10 cellular contexts compared by ENCODE assay signal in the genomic region with DNA sequence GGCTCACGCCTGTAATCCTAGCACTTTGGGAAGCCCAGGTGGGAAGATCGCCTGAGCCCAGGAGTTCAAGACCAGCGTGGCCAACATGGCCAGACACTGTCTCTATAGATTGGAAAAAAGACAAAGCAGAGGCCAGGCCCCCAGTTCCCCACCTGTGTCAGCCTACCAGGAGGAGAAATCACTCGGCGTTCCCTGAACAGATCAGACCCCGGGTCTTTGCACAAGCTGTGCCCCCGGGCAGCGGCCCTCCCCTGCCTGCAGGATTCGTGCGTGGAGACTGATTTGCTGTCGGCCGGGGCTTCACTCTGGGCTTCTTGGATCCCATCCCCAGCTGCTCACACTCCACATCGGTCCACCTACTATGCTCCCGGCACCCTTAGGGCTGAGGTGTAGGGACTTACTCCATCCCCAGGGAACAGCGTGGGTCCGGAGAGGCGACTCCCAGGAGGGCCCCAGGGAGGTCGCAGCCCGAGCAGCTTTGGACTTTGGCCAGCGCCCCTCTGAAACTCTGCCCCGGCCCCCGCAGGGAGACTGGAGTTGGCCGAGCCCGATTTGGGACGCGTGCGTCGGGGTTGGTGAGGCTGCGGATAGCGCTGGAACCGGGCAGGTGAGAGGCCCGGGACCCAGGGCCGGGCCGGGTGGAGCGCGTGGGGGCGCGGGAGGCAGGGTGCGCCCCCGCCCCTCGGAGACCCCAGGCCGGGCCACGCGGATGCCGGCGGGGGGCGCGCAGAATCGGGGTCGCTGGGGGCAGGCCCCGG. TPM values are rescaled to one million over a fixed set of nuclear protein-coding genes. Genes with fewer than 3 reads are reported as not detected.
A peak's percentile ranks its signal among the peaks of the same experiment; 100 is the strongest.
DNase-seq lines count a peak whose midpoint lies in the region; ATAC-seq and TF ChIP-seq lines count a peak whose summit lies in the region.
"Had no signal": no experiment of that assay in that cellular context is flagged by ENCODE, and none has a peak within 500 bp of the region (broad histone marks: within the 10 kb centered on the region; RNA-seq: fewer than 3 reads in every experiment).

No MANE protein-coding gene starts in this region.

- H3K9me3 Mint-ChIP-seq in osteocyte (ENCODE audit: unreplicated experiment), result no peaks in the 10 kb centered on the region

- no peak for DNase-seq in SK-N-SH
- no peak for DNase-seq in osteocyte (ENCODE audit: extremely low spot score, unreplicated experiment)
- DNase-seq in DMS153 treated with DMSO at 0.1 percent for 48 hours (lab: John Stamatoyannopoulos, UW; ENCODE audit: unreplicated experiment), result no peak
- DNase-seq: activated CD4-positive, CD25-positive, alpha-beta regulatory T cell; foreskin melanocyte; NCI-H1436 treated with DMSO at 0.1 percent for 48 hours had no signal

- peak overlapping the region; percentile 62 for H3K4me3 Mint-ChIP-seq in osteocyte (ENCODE audit: unreplicated experiment)

- no peaks in the 10 kb centered on the region for H3K27me3 ChIP-seq in SK-N-SH (ENCODE audit: insufficient read depth)
- H3K27me3 ChIP-seq in duodenal mucosa (ENCODE audit: control insufficient read depth in 1 of 2, insufficient read depth in 2 of 2, low read length in 2 of 2), result peaks cover 3 to 18% of the 10 kb centered on the region in 2 donors

- TF ChIP-seq CTCF in SK-N-SH (IDR thresholded peaks at IDR 0.05) (peak; percentile 7; the same call in 1 of the 2 replicates), osteocyte (IDR thresholded peaks at IDR 0.05) (no peak)

- WGBS in SK-N-SH (ENCODE audit: low lambda C conversion rate), result 87% methylated on average over 8 of the region's 51 CpGs

- POLR2A ChIA-PET in SK-N-SH (lab: Yijun Ruan, JAX), result interaction anchor here (2.3 kb wide), 1 partner anchor 16 kb away, joined by 9 read pairs; a partner anchor contains a TSS

- H3F3A ChIP-seq in SK-N-SH (replicated peaks; ENCODE audit: insufficient read depth), result peaks cover 18% of the 10 kb centered on the region

- H2AFZ ChIP-seq in SK-N-SH (ENCODE audit: low read depth), result no peak overlapping the region

- peaks cover 10% of the 10 kb centered on the region for H3K4me1 Mint-ChIP-seq in osteocyte (ENCODE audit: unreplicated experiment)

- H4K20me1 ChIP-seq in SK-N-SH (ENCODE audit: insufficient read depth), result peaks cover 2% of the 10 kb centered on the region

- CTCF ChIA-PET in SK-N-SH (lab: Yijun Ruan, JAX), result interaction anchor here (0.6 to 3.2 kb wide), 9 partner anchors 13 to 160 kb away, joined by 3 to 17 read pairs (median 4); a partner anchor contains a TSS

- no peak overlapping the region for H3K4me2 ChIP-seq in SK-N-SH

- H3K9me2 ChIP-seq in SK-N-SH, result no peaks in the 10 kb centered on the region

- H3K9ac ChIP-seq in SK-N-SH, result no peak overlapping the region
- peak overlapping the region; percentile 60 to 67 for H3K9ac ChIP-seq in duodenal mucosa (ENCODE audit: low read depth in 1 of 2, low read length in 2 of 2)

- no peaks in the 10 kb centered on the region for H3K36me3 Mint-ChIP-seq in osteocyte (ENCODE audit: unreplicated experiment)

- no peaks in the 10 kb centered on the region for H3K9me3 ChIP-seq in SK-N-SH
- H3K9me3 ChIP-seq in duodenal mucosa (ENCODE audit: control insufficient read depth in 1 of 2, low read length in 2 of 2), result no peaks in the 10 kb centered on the region

- ATAC-seq in SK-N-SH treated with all-trans-retinoic acid at 6 μM for 48 hours (no peak), GM21619 (IDR thresholded peaks at IDR 0.05; ENCODE audit: unreplicated experiment) (no peak)

- no peak overlapping the region for H3K27ac ChIP-seq in SK-N-SH (ENCODE audit: low read depth in 2 of 2, low read length in 1 of 2)
- peak overlapping the region; percentile 92 for H3K27ac ChIP-seq in duodenal mucosa (ENCODE audit: low read depth, low read length)

- no peaks in the 10 kb centered on the region for H3K79me2 ChIP-seq in SK-N-SH (ENCODE audit: insufficient read depth)

- peak overlapping the region in 1 of 2 experiments; percentile 57; a peak in 2 of 4 replicates for H3K4me3 ChIP-seq in SK-N-SH (ENCODE audit: low read depth in 2 of 2, low read length in 1 of 2)
- no peak overlapping the region for H3K4me3 ChIP-seq in duodenal mucosa (ENCODE audit: low read depth in 1 of 2, low read length in 2 of 2)

- H3K36me3 ChIP-seq in SK-N-SH (replicated peaks in 1 of 2; ENCODE audit: control insufficient read depth in 1 of 2, insufficient read depth in 2 of 2, low read length in 1 of 2) (peaks cover 0 to 1% of the 10 kb centered on the region in 2 experiments), duodenal mucosa (ENCODE audit: control insufficient read depth in 1 of 2, insufficient read depth in 2 of 2, low read length in 2 of 2) (no peaks in the 10 kb centered on the region)

- no peak for TF ChIP-seq RAD21 in SK-N-SH (IDR thresholded peaks at IDR 0.05; ENCODE audit: low read length)

- H3K27ac Mint-ChIP-seq in osteocyte (ENCODE audit: unreplicated experiment), result no peak overlapping the region

- TF ChIP-seq EP300 in SK-N-SH (IDR thresholded peaks at IDR 0.05; ENCODE audit: borderline replicate concordance in 1 of 2, low read depth in 1 of 2, low read length in 1 of 2), result no peak

- H3K4me1 ChIP-seq in SK-N-SH (ENCODE audit: control insufficient read depth in 1 of 2, insufficient read depth in 2 of 2, low read depth in 1 of 2, low read length in 1 of 2), result peaks cover 0 to 8% of the 10 kb centered on the region in 2 experiments; a peak in 1 of 4 replicates
- peaks cover 27 to 28% of the 10 kb centered on the region in 2 donors for H3K4me1 ChIP-seq in duodenal mucosa (ENCODE audit: control insufficient read depth in 1 of 2, insufficient read depth in 2 of 2, low read length in 2 of 2)

- H3K27me3 Mint-ChIP-seq in osteocyte (ENCODE audit: unreplicated experiment), result peaks cover 11% of the 10 kb centered on the region

TF ChIP-seq in SK-N-SH, 30 proteins besides CTCF, POLR2A, EP300 and RAD21 (continues in another document):
- TF ChIP-seq TCF12 (IDR thresholded peaks at IDR 0.05) (no peak), FOXJ3 (CRISPR knock-in tag; IDR thresholded peaks at IDR 0.05) (no peak), MXI1 (IDR thresholded peaks at IDR 0.05; ENCODE audit: low read depth, low read length) (no peak), ELF1 (IDR thresholded peaks at IDR 0.05) (no peak), FOSL2 (IDR thresholded peaks at IDR 0.05; ENCODE audit: borderline replicate concordance, low read depth) (no peak), NFIC (IDR thresholded peaks at IDR 0.05; ENCODE audit: borderline replicate concordance) (no peak), NRF1 (IDR thresholded peaks at IDR 0.05; ENCODE audit: low read depth, low read length) (no peak), GABPA (IDR thresholded peaks at IDR 0.05; ENCODE audit: low read depth) (no peak)
- TF ChIP-seq, protein P1, sequence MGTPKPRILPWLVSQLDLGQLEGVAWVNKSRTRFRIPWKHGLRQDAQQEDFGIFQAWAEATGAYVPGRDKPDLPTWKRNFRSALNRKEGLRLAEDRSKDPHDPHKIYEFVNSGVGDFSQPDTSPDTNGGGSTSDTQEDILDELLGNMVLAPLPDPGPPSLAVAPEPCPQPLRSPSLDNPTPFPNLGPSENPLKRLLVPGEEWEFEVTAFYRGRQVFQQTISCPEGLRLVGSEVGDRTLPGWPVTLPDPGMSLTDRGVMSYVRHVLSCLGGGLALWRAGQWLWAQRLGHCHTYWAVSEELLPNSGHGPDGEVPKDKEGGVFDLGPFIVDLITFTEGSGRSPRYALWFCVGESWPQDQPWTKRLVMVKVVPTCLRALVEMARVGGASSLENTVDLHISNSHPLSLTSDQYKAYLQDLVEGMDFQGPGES (IDR thresholded peaks at IDR 0.05; ENCODE audit: low read depth, low read length), result no peak

TF ChIP-seq in SK-N-SH treated with all-trans-retinoic acid at 6 μM for 48 hours, 23 proteins besides CTCF, POLR2A, EP300 and RAD21:
- TF ChIP-seq, protein P2, sequence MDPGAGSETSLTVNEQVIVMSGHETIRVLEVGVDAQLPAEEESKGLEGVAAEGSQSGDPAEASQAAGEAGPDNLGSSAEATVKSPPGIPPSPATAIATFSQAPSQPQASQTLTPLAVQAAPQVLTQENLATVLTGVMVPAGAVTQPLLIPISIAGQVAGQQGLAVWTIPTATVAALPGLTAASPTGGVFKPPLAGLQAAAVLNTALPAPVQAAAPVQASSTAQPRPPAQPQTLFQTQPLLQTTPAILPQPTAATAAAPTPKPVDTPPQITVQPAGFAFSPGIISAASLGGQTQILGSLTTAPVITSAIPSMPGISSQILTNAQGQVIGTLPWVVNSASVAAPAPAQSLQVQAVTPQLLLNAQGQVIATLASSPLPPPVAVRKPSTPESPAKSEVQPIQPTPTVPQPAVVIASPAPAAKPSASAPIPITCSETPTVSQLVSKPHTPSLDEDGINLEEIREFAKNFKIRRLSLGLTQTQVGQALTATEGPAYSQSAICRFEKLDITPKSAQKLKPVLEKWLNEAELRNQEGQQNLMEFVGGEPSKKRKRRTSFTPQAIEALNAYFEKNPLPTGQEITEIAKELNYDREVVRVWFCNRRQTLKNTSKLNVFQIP (CRISPR knock-in tag; IDR thresholded peaks at IDR 0.05; ENCODE audit: borderline replicate concordance, low read depth), result no peak
- no peak for TF ChIP-seq OSR1 (CRISPR knock-in tag; IDR thresholded peaks at IDR 0.05)
- no peak for TF ChIP-seq ZNF70 (CRISPR knock-in tag; IDR thresholded peaks at IDR 0.05)
TF ChIP-seq in SK-N-SH treated with all-trans-retinoic acid at 6 μM for 48 hours: peak in this region for 0.

RNA-seq across cellular contexts. Expression of a gene that starts 0.5 kb away (rescaled TPM):
- 0.67 and 1.1 TPM in 2 replicates for polyA plus RNA-seq in SK-N-SH (2012; rRNA removed)
- polyA plus RNA-seq in SK-N-SH (2012; cell fraction: cytosol; rRNA removed), result 0.39 and 0.63 TPM in 2 replicates
- 0.33 and 0.44 TPM in 2 replicates for polyA plus RNA-seq in SK-N-SH (2012; cell fraction: nucleus; rRNA removed)
- 3.8 and 4.2 TPM in 2 replicates for total RNA-seq in osteocyte
- total RNA-seq: OCI-LY7 had no signal

RNA-seq across cellular contexts. Expression of a gene that starts 9.8 kb away (rescaled TPM):
- polyA plus RNA-seq in SK-N-SH (2012; rRNA removed), result 53.5 and 78.0 TPM in 2 replicates
- 35.5 and 51.2 TPM in 2 replicates for polyA plus RNA-seq in SK-N-SH (2012; cell fraction: cytosol; rRNA removed)
- polyA plus RNA-seq in SK-N-SH (2012; cell fraction: nucleus; rRNA removed), result 76.2 and 162 TPM in 2 replicates
- 35.3 and 35.8 TPM in 2 replicates for total RNA-seq in osteocyte

RNA-seq across cellular contexts. Expression of a gene that starts 16.0 kb away (rescaled TPM):
- polyA plus RNA-seq in SK-N-SH (2012; rRNA removed), result 762 and 857 TPM in 2 replicates
- 628 and 677 TPM in 2 replicates for polyA plus RNA-seq in SK-N-SH (2012; cell fraction: cytosol; rRNA removed)
- 2,521 and 3,638 TPM in 2 replicates for polyA plus RNA-seq in SK-N-SH (2012; cell fraction: nucleus; rRNA removed)
- total RNA-seq in osteocyte, result 401 and 408 TPM in 2 replicates

RNA-seq across cellular contexts. Expression of a gene that starts 36.8 kb away (rescaled TPM):
- 8.2 and 13.9 TPM in 2 replicates for polyA plus RNA-seq in SK-N-SH (2012; rRNA removed)
- 6.8 and 9.9 TPM in 2 replicates for polyA plus RNA-seq in SK-N-SH (2012; cell fraction: cytosol; rRNA removed)
- polyA plus RNA-seq in SK-N-SH (2012; cell fraction: nucleus; rRNA removed), result 53.9 and 79.1 TPM in 2 replicates
- 98.1 and 103 TPM in 2 replicates for total RNA-seq in osteocyte

RNA-seq across cellular contexts. Expression of a gene that starts 43.6 kb away (rescaled TPM):
- polyA plus RNA-seq in SK-N-SH (2012; rRNA removed), result 133 and 226 TPM in 2 replicates
- polyA plus RNA-seq in SK-N-SH (2012; cell fraction: cytosol; rRNA removed), result 114 and 155 TPM in 2 replicates
- polyA plus RNA-seq in SK-N-SH (2012; cell fraction: nucleus; rRNA removed), result 81.6 and 162 TPM in 2 replicates
- 167 and 172 TPM in 2 replicates for total RNA-seq in osteocyte
